In the genomic region with DNA sequence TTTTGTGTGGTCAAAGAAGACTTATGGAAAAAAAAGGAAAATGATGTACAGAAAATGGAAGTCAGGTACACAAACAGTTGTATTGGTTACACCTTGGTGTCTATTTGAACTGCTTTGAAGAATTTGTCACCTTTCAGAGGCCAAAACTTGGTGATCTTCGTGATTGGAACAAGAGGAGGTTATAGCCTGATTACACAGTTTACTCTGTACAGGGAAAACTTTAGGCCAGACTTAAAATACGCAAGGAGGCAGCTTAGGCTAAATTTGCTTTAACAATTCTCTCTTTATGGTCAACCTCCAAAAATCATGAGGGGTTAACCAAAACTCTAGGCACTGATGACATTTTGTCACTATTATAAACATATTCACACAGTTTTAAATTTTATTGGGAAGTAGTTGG, we compare ENCODE assay signal across 25 cellular contexts.
"Had no signal": no experiment of that assay in that cellular context is flagged by ENCODE, and none has a peak within 500 bp of the region (broad histone marks: within the 10 kb centered on the region; RNA-seq: fewer than 3 reads in every experiment).

No MANE protein-coding gene starts in this region.

- H2AFZ ChIP-seq: neural progenitor cell had no signal

- H3K9me3 Mint-ChIP-seq: nephron progenitor cell; stimulated activated memory B cell treated with anti-CD40 and anti-IgM and Interleukin-4, amounts not matched to agents 10 μg/mL and 1 μg/mL and 100 μg/mL, for 72 hours; type B pancreatic cell had no signal

- H3K4me3 Mint-ChIP-seq: naive thymus-derived CD8-positive, alpha-beta T cell; nephron progenitor cell; neural progenitor cell; stimulated activated memory B cell treated with anti-CD40 and anti-IgM and Interleukin-4, amounts not matched to agents 10 μg/mL and 1 μg/mL and 100 μg/mL, for 72 hours; stimulated activated naive CD8-positive, alpha-beta T cell treated with anti-CD3 and anti-CD28 coated beads, Interleukin-15, amount 100 ng/mL, for 72 hours; type B pancreatic cell had no signal

- H3K36me3 Mint-ChIP-seq: neural progenitor cell; stimulated activated memory B cell treated with anti-CD40 and anti-IgM and Interleukin-4, amounts not matched to agents 10 μg/mL and 1 μg/mL and 100 μg/mL, for 72 hours; type B pancreatic cell had no signal

- H3K4me2 ChIP-seq: neural progenitor cell had no signal

- H3K9me3 ChIP-seq: lower lobe of right lung, neutrophil, prostate gland, sigmoid colon, tibial nerve, uterus had no signal

- H3K27ac ChIP-seq: lower lobe of right lung, neural progenitor cell, neutrophil, prostate gland, sigmoid colon, spleen, tibial nerve, uterus had no signal

- H3K36me3 ChIP-seq: lower lobe of right lung, neural progenitor cell, neutrophil, prostate gland, sigmoid colon, spleen, tibial nerve, uterus had no signal

- H3K27ac Mint-ChIP-seq: naive thymus-derived CD8-positive, alpha-beta T cell; nephron progenitor cell; neural progenitor cell; stimulated activated memory B cell treated with anti-CD40 and anti-IgM and Interleukin-4, amounts not matched to agents 10 μg/mL and 1 μg/mL and 100 μg/mL, for 72 hours; stimulated activated naive CD8-positive, alpha-beta T cell treated with anti-CD3 and anti-CD28 coated beads, Interleukin-15, amount 100 ng/mL, for 72 hours; type B pancreatic cell had no signal

- H3K27me3 ChIP-seq: neural progenitor cell, neutrophil, sigmoid colon, spleen, tibial nerve, uterus had no signal

- H3K4me1 ChIP-seq: lower lobe of right lung, prostate gland, spleen, uterus had no signal

- FAIRE-seq: small intestine had no signal

- H3K4me3 ChIP-seq: lower lobe of right lung, neural progenitor cell, prostate gland, sigmoid colon, spleen, tibial nerve, uterus had no signal

- H3K4me1 Mint-ChIP-seq: neural progenitor cell; stimulated activated memory B cell treated with anti-CD40 and anti-IgM and Interleukin-4, amounts not matched to agents 10 μg/mL and 1 μg/mL and 100 μg/mL, for 72 hours; stimulated activated naive CD8-positive, alpha-beta T cell treated with anti-CD3 and anti-CD28 coated beads, Interleukin-15, amount 100 ng/mL, for 72 hours had no signal

- H3K27me3 Mint-ChIP-seq: naive thymus-derived CD8-positive, alpha-beta T cell; stimulated activated memory B cell treated with anti-CD40 and anti-IgM and Interleukin-4, amounts not matched to agents 10 μg/mL and 1 μg/mL and 100 μg/mL, for 72 hours; stimulated activated naive CD8-positive, alpha-beta T cell treated with anti-CD3 and anti-CD28 coated beads, Interleukin-15, amount 100 ng/mL, for 72 hours; type B pancreatic cell had no signal

- DNase-seq: islet precursor cell; left ventricle myocardium superior; lower lobe of right lung; mammary epithelial cell; mesenchymal stem cell; naive thymus-derived CD8-positive, alpha-beta T cell; nephron progenitor cell; occipital lobe; retina; right cardiac atrium; sigmoid colon; small intestine; spleen; stimulated activated CD4-positive, alpha-beta T cell treated with anti-CD3 and anti-CD28 coated beads, Interleukin-4, amount 100 ng/mL, for 4 hours; stimulated activated CD8-positive, alpha-beta memory T cell treated with anti-CD3 and anti-CD28 coated beads, Interleukin-4, amount 100 ng/mL, for 48 hours; stimulated activated naive CD4-positive, alpha-beta T cell treated with Interleukin-2 at 50 U/mL for 16 hours; stimulated activated naive CD8-positive, alpha-beta T cell treated with anti-CD3 and anti-CD28 coated beads, Interleukin-15, amount 100 ng/mL, for 72 hours; substantia nigra; uterus had no signal

- ATAC-seq: left ventricle myocardium superior; lower lobe of right lung; naive thymus-derived CD8-positive, alpha-beta T cell; right cardiac atrium; stimulated activated memory B cell treated with anti-CD40 and anti-IgM and Interleukin-4, amounts not matched to agents 10 μg/mL and 1 μg/mL and 100 μg/mL, for 72 hours; stimulated activated naive CD8-positive, alpha-beta T cell treated with anti-CD3 and anti-CD28 coated beads, Interleukin-15, amount 100 ng/mL, for 72 hours had no signal

- H3K9ac ChIP-seq: neural progenitor cell had no signal
